26 cellular contexts compared by ENCODE assay signal in the genomic region with DNA sequence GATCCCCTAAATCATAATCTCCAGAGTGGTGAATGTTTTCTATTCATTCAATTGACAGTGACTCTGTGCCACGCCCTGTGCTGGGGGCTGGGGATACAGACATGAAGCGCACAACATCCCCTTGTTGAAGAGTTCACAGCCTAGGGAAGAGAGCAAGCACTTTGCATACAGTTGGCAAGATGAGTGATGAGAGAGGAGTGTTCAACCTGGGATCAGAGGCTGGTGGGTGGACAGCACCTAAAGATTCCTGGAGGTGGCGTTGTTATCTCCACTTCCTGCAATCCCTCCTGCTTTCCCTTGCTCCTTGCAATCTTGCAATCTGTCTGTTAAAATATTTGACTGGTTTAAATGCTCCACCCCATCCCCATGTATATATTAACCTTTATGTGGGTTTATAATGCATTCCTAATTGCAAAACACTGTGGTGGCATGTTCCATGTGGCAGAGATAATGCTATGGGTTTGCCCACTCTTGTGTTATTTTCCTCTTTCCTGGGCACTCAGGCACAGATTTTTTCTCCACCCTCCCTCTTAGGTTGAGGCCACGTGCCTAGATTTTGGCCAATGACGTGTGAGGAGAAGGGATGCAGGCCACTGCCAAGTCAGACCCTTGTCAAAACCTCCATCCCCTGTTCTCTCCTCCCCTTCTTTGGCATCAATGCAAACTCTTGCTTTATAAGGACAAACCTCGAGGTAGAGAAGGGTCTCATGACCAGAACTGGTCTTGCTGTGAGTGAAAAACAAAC. TPM values are rescaled to one million over a fixed set of nuclear protein-coding genes. Genes with fewer than 3 reads are reported as not detected.
DNase-seq lines count a peak whose midpoint lies in the region; ATAC-seq and TF ChIP-seq lines count a peak whose summit lies in the region.
"Had no signal": no experiment of that assay in that cellular context is flagged by ENCODE, and none has a peak within 500 bp of the region (broad histone marks: within the 10 kb centered on the region; RNA-seq: fewer than 3 reads in every experiment).

No MANE protein-coding gene starts in this region.

- H3K79me2 ChIP-seq in MM.1S (ENCODE audit: low read length) = no peaks in the 10 kb centered on the region

- H3K36me3 ChIP-seq in WERI-Rb-1 (no peaks in the 10 kb centered on the region), MM.1S (replicated peaks; ENCODE audit: insufficient read depth, low read length) (no peaks in the 10 kb centered on the region)
- H3K36me3 ChIP-seq: BE2C, gastroesophageal sphincter had no signal

- H3K4me3 ChIP-seq in WERI-Rb-1 (ENCODE audit: low read depth, low read length) (no peak overlapping the region), MM.1S (ENCODE audit: low read length) (no peak overlapping the region)
- H3K4me3 ChIP-seq: gastroesophageal sphincter, skin epidermis had no signal

- no peaks in the 10 kb centered on the region for H3K9me2 ChIP-seq in MM.1S (replicated peaks; ENCODE audit: insufficient read depth, low read length)
- H3K9me2 ChIP-seq: SK-N-SH had no signal

- H3F3A ChIP-seq in MM.1S (ENCODE audit: insufficient read depth, low read length) = peaks cover 13% of the 10 kb centered on the region; the same call in 1 of the 2 replicates

- H2AFZ ChIP-seq in MM.1S (ENCODE audit: low read length) = no peak overlapping the region

- H3K27ac ChIP-seq in WERI-Rb-1 (no peak overlapping the region), MM.1S (ENCODE audit: low read length) (no peak overlapping the region)
- H3K27ac ChIP-seq: gastroesophageal sphincter had no signal

- no peaks in the 10 kb centered on the region for H3K27me3 ChIP-seq in WERI-Rb-1 (ENCODE audit: insufficient read depth, low read depth, severe bottlenecking)
- no peaks in the 10 kb centered on the region for H3K27me3 ChIP-seq in MM.1S (replicated peaks; ENCODE audit: insufficient read depth, low read length)
- H3K27me3 ChIP-seq: BE2C, gastroesophageal sphincter had no signal

- H3K9me3 ChIP-seq in WERI-Rb-1 (ENCODE audit: severe bottlenecking) = no peaks in the 10 kb centered on the region
- H3K9me3 ChIP-seq in MM.1S (replicated peaks; ENCODE audit: insufficient read depth, low read length) = no peaks in the 10 kb centered on the region
- H3K9me3 ChIP-seq: BE2C, gastroesophageal sphincter, SK-N-SH had no signal

- no peaks in the 10 kb centered on the region for H4K20me1 ChIP-seq in MM.1S (ENCODE audit: insufficient read depth, low read length)

- no peak for ATAC-seq in GM19328 (IDR thresholded peaks at IDR 0.05; ENCODE audit: unreplicated experiment)
- ATAC-seq in HG02763 (IDR thresholded peaks at IDR 0.05; ENCODE audit: unreplicated experiment) = no peak
- ATAC-seq: gastroesophageal sphincter; HepG2; naive thymus-derived CD8-positive, alpha-beta T cell; stimulated activated naive CD8-positive, alpha-beta T cell treated with anti-CD3 and anti-CD28 coated beads, Interleukin-15, amount 100 ng/mL, for 72 hours; T-helper 17 cell had no signal

- H3K9ac ChIP-seq in MM.1S (ENCODE audit: low read length) = no peak overlapping the region
- H3K9ac ChIP-seq: SK-N-SH had no signal

- DNase-seq in ELF-1 (ENCODE audit: low read depth, low spot score) = peak; percentile 36
- peak; percentile 47 for DNase-seq in HT-29 (ENCODE audit: low spot score)
- no peak for DNase-seq in WERI-Rb-1
- DNase-seq in iPS-NIHi7 (ENCODE audit: extremely low spot score) = peak; percentile 56
- no peak for DNase-seq in hippocampal formation (lab: John Stamatoyannopoulos, UW)
- no peak for DNase-seq in MM.1S
- DNase-seq: activated CD4-positive, alpha-beta T cell treated with anti-CD3 and anti-CD28 coated beads for 4 hours; activated gamma-delta T cell; activated T-cell treated with anti-CD3 and anti-CD28 coated beads, Interleukin-2, amount 50 U/mL, for 1 hour; BE2C; GDM1; midbrain; naive thymus-derived CD8-positive, alpha-beta T cell; NCI-H1417; NCI-H2081; NCI-H226; NCI-H774; retina; SK-N-SH; stimulated activated naive CD8-positive, alpha-beta T cell treated with anti-CD3 and anti-CD28 coated beads, Interleukin-15, amount 100 ng/mL, for 72 hours; T-helper 17 cell had no signal

- H3K4me1 ChIP-seq in MM.1S (ENCODE audit: low read length) = peaks cover 23% of the 10 kb centered on the region

- no peak overlapping the region for H3K4me2 ChIP-seq in MM.1S (ENCODE audit: low read depth, low read length)
- H3K4me2 ChIP-seq: SK-N-SH had no signal

- TF ChIP-seq CTCF in WERI-Rb-1 (IDR thresholded peaks at IDR 0.05; ENCODE audit: low read depth, low read length) = peak; percentile 45
- TF ChIP-seq CTCF in MM.1S (IDR thresholded peaks at IDR 0.05; ENCODE audit: low read length) = no peak

RNA-seq across cellular contexts. Expression of a gene that starts 36.2 kb away (rescaled TPM):
- 121 and 129 TPM in 2 replicates for total RNA-seq in HT-29 (2014; rRNA removed; shearing (Covaris generic))

Comparison
In these comparisons a context has a peak if more than half of its experiments do, and no peak if none do; other contexts are left out.
1. DNase-seq: peak in ELF-1 (single experiment), HT-29 (single experiment) and iPS-NIHi7 (single experiment); none in WERI-Rb-1 (single experiment), hippocampal formation (0 of 2) and MM.1S (single experiment).